27 cellular contexts compared by ENCODE assay signal in genomic region chr14:70684030-70684429, GRCh38. TPM values are rescaled to one million over a fixed set of nuclear protein-coding genes. Genes with fewer than 3 reads are reported as not detected.
"Had no signal": no experiment of that assay in that cellular context is flagged by ENCODE, and none has a peak within 500 bp of the region (broad histone marks: within the 10 kb centered on the region; RNA-seq: fewer than 3 reads in every experiment).

No MANE protein-coding gene starts in this region.

- H3K4me1 Mint-ChIP-seq: mesothelial cell of epicardium, T-cell had no signal

- H3K27ac Mint-ChIP-seq: activated naive CD8-positive, alpha-beta T cell; activated T-cell treated with anti-CD3 and anti-CD28 coated beads, Interleukin-2, amount 50 U/mL, for 72 hours; mesothelial cell of epicardium; T-cell; T-helper 2 cell treated with Interferon-gamma antibody and Interleukin-4, amounts not matched to agents 5 μg/mL and 100 μg/mL, for 36 hours had no signal

- H3K27me3 Mint-ChIP-seq: activated naive CD8-positive, alpha-beta T cell; effector memory CD8-positive, alpha-beta T cell; naive B cell; T-cell had no signal

- H3K9me3 Mint-ChIP-seq: activated T-cell treated with anti-CD3 and anti-CD28 coated beads, Interleukin-2, amount 50 U/mL, for 72 hours; effector memory CD8-positive, alpha-beta T cell; mesothelial cell of epicardium; naive B cell; T-cell; T-helper 2 cell treated with Interferon-gamma antibody and Interleukin-4, amounts not matched to agents 5 μg/mL and 100 μg/mL, for 36 hours had no signal

- H3K4me1 ChIP-seq: adrenal gland, body of pancreas, gastroesophageal sphincter, pancreas, right atrium auricular region, testis, upper lobe of left lung had no signal

- H3K36me3 ChIP-seq: adrenal gland, gastroesophageal sphincter, pancreas, right atrium auricular region, upper lobe of left lung had no signal

- H3K4me3 ChIP-seq: adrenal gland, body of pancreas, coronary artery, gastroesophageal sphincter, hepatocyte, pancreas, right atrium auricular region, testis, upper lobe of left lung had no signal

- H3K27me3 ChIP-seq: adrenal gland, body of pancreas, hepatocyte, pancreas, right atrium auricular region, testis, upper lobe of left lung had no signal

- H3K27ac ChIP-seq: adrenal gland, body of pancreas, coronary artery, gastroesophageal sphincter, hepatocyte, pancreas, right atrium auricular region, testis, upper lobe of left lung had no signal

- DNase-seq: activated CD4-positive, alpha-beta T cell treated with anti-CD3 and anti-CD28 coated beads for 4 hours; activated CD4-positive, alpha-beta T cell treated with anti-CD3 and anti-CD28 coated beads, Interleukin-2, amount 50 U/mL, for 4 hours; activated CD4-positive, CD25-positive, alpha-beta regulatory T cell; activated naive CD4-positive, alpha-beta T cell; activated T-cell treated with anti-CD3 and anti-CD28 coated beads for 4 hours; activated T-cell treated with anti-CD3 and anti-CD28 coated beads, Interleukin-2, amount 50 U/mL, for 72 hours; adrenal gland; aorta; body of pancreas; cerebellar nuclear complex; effector memory CD8-positive, alpha-beta T cell; left cardiac atrium; naive B cell; pancreas; stimulated activated CD4-positive, alpha-beta T cell treated with anti-CD3 and anti-CD28 coated beads, Interleukin-2, amount 100 ng/mL, for 48 hours; stimulated activated naive CD4-positive, alpha-beta T cell treated with Interleukin-2 at 50 U/mL for 16 hours; T-cell; testis; upper lobe of left lung had no signal

- ATAC-seq: activated T-cell treated with anti-CD3 and anti-CD28 coated beads, Interleukin-2, amount 50 U/mL, for 72 hours; body of pancreas; effector memory CD8-positive, alpha-beta T cell; gastroesophageal sphincter; left cardiac atrium; pancreas; T-cell had no signal

- H3K9me3 ChIP-seq: adrenal gland, body of pancreas, gastroesophageal sphincter, pancreas, right atrium auricular region, testis, upper lobe of left lung had no signal

- H3K4me3 Mint-ChIP-seq: activated naive CD8-positive, alpha-beta T cell; activated T-cell treated with anti-CD3 and anti-CD28 coated beads, Interleukin-2, amount 50 U/mL, for 72 hours; effector memory CD8-positive, alpha-beta T cell; mesothelial cell of epicardium; naive B cell; T-cell; T-helper 2 cell treated with Interferon-gamma antibody and Interleukin-4, amounts not matched to agents 5 μg/mL and 100 μg/mL, for 36 hours had no signal

- H3K36me3 Mint-ChIP-seq: mesothelial cell of epicardium had no signal

RNA-seq across cellular contexts. Expression of gene TTC9, which starts 42.3 kb away (rescaled TPM):
- total RNA-seq: endothelial cell of umbilical vein had no signal
